In the genomic region with DNA sequence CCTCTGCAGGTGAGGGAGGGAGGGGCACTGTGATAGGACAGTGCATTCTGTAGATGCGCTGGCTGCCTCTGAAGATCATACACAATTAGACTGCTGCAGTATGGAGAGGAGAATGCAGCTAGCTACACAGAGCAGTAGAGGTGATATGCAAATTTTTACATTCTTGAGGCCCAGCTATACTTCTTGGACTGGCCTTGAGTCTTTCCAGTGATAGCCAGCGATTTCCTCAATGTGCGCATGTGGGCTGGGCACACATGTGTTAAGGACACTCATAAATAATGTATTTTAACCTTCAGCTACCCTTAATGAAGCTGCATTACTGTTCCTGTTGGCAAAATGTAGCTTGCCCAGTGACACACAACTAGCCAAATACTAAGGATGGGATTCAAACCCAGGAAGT, we compare ENCODE assay signal across 14 cellular contexts. TPM values are rescaled to one million over a fixed set of nuclear protein-coding genes. Genes with fewer than 3 reads are reported as not detected.
DNase-seq lines count a peak whose midpoint lies in the region; ATAC-seq and TF ChIP-seq lines count a peak whose summit lies in the region.
"Had no signal": no experiment of that assay in that cellular context is flagged by ENCODE, and none has a peak within 500 bp of the region (broad histone marks: within the 10 kb centered on the region; RNA-seq: fewer than 3 reads in every experiment).

No MANE protein-coding gene starts in this region.

- H3K4me3 Mint-ChIP-seq in H9 = no peak overlapping the region
- peak overlapping the region; percentile 70 for H3K4me3 Mint-ChIP-seq in activated T-helper 17 cell treated with anti-CD3 and anti-CD28 coated beads, Interleukin-2, amount 50 U/mL, for 72 hours
- no peak overlapping the region for H3K4me3 Mint-ChIP-seq in endothelial cell (ENCODE audit: unreplicated experiment)

- H2BK20ac ChIP-seq in H9 (ENCODE audit: low read depth, low read length, poor library complexity, severe bottlenecking) = no peak overlapping the region

- no peak overlapping the region for H3K9ac ChIP-seq in H9 (ENCODE audit: extremely low read depth, insufficient read length, low read length)
- H3K9ac ChIP-seq in skeletal muscle satellite cell (ENCODE audit: low read depth, low read length) = peak overlapping the region; percentile 82

- H3K9me3 Mint-ChIP-seq in H9 = no peaks in the 10 kb centered on the region
- no peaks in the 10 kb centered on the region for H3K9me3 Mint-ChIP-seq in activated T-helper 17 cell treated with anti-CD3 and anti-CD28 coated beads, Interleukin-2, amount 50 U/mL, for 72 hours
- no peaks in the 10 kb centered on the region for H3K9me3 Mint-ChIP-seq in endothelial cell (ENCODE audit: unreplicated experiment)

- no peaks in the 10 kb centered on the region for H3K79me2 ChIP-seq in H9 (ENCODE audit: insufficient read depth, low read length)

- no peak overlapping the region for H2BK120ac ChIP-seq in H9 (ENCODE audit: low read depth, low read length, poor library complexity, severe bottlenecking)

- no peaks in the 10 kb centered on the region for H4K20me1 ChIP-seq in H9 (ENCODE audit: control insufficient read depth, insufficient read depth, insufficient read length)

- no peak overlapping the region for H2AK5ac ChIP-seq in H9 (ENCODE audit: insufficient read length, low read length)

- no peak overlapping the region for H4K8ac ChIP-seq in H9 (replicated peaks; ENCODE audit: insufficient read length, low read depth, low read length)

- H3K27ac Mint-ChIP-seq in H9 = peak overlapping the region in 2 of 3 experiments; percentile 45 to 75; a peak in 2 of 7 replicates
- peak overlapping the region; percentile 94 for H3K27ac Mint-ChIP-seq in activated T-helper 17 cell treated with anti-CD3 and anti-CD28 coated beads, Interleukin-2, amount 50 U/mL, for 72 hours
- H3K27ac Mint-ChIP-seq in endothelial cell (ENCODE audit: unreplicated experiment) = no peak overlapping the region

- no CpG with 5 or more reads among the region's 3 CpGs for WGBS in H9 (ENCODE audit: extremely low coverage, insufficient read length, low lambda C conversion rate)

- no peak overlapping the region for H3K56ac ChIP-seq in H9 (ENCODE audit: insufficient read length, low read depth, low read length)

- H3K4me2 ChIP-seq in H9 (ENCODE audit: insufficient read depth, insufficient read length, low read length) (no peak overlapping the region), skeletal muscle satellite cell (ENCODE audit: low read length) (peak overlapping the region; percentile 42)

- H3K27me3 ChIP-seq in H9 (ENCODE audit: insufficient read depth, low read length) = no peaks in the 10 kb centered on the region
- no peaks in the 10 kb centered on the region for H3K27me3 ChIP-seq in skeletal muscle satellite cell (ENCODE audit: control insufficient read depth, insufficient read depth, low read length)

- no peak for TF ChIP-seq CTCF in H9 (conservative IDR thresholded peaks at IDR 0.05)
- TF ChIP-seq CTCF in fibroblast of the aortic adventitia (IDR thresholded peaks at IDR 0.05; ENCODE audit: insufficient read depth, low read length) = no peak
- no peak for TF ChIP-seq CTCF in endothelial cell (IDR thresholded peaks at IDR 0.05; ENCODE audit: unreplicated experiment)

- no peak overlapping the region for H4K5ac ChIP-seq in H9 (ENCODE audit: insufficient read length, low read depth, low read length)

- H3K4me1 Mint-ChIP-seq in H9 = no peaks in the 10 kb centered on the region
- peaks cover 52% of the 10 kb centered on the region for H3K4me1 Mint-ChIP-seq in activated T-helper 17 cell treated with anti-CD3 and anti-CD28 coated beads, Interleukin-2, amount 50 U/mL, for 72 hours
- H3K4me1 Mint-ChIP-seq in endothelial cell (ENCODE audit: unreplicated experiment) = no peaks in the 10 kb centered on the region

- H3K4me1 ChIP-seq in H9 (ENCODE audit: insufficient read depth, low read length) (no peaks in the 10 kb centered on the region), skeletal muscle satellite cell (ENCODE audit: control insufficient read depth, insufficient read depth, low read length) (peaks cover 69% of the 10 kb centered on the region)
- H3K4me1 ChIP-seq: HAP-1 had no signal

- H3K9me3 ChIP-seq in H9 (ENCODE audit: control insufficient read depth, low read depth, low read length) = no peaks in the 10 kb centered on the region
- no peaks in the 10 kb centered on the region for H3K9me3 ChIP-seq in skeletal muscle satellite cell (replicated peaks; ENCODE audit: low read length)
- H3K9me3 ChIP-seq: HAP-1 had no signal

- H3K36me3 ChIP-seq in skeletal muscle satellite cell (ENCODE audit: insufficient read depth, low read length) = peaks cover 47% of the 10 kb centered on the region

- H3K23ac ChIP-seq in H9 (ENCODE audit: insufficient read length, low read depth, low read length) = no peak overlapping the region

- no peak overlapping the region for H3T11ph ChIP-seq in H9 (ENCODE audit: low read length)

- no peaks in the 10 kb centered on the region for H3K23me2 ChIP-seq in H9 (ENCODE audit: insufficient read length, low read depth, low read length, poor library complexity, severe bottlenecking)

- H2AFZ ChIP-seq in H9 (ENCODE audit: low read length) = no peak overlapping the region

- H2BK15ac ChIP-seq in H9 (ENCODE audit: low read depth, low read length) = no peak overlapping the region

- H3K4me3 ChIP-seq in fibroblast of the aortic adventitia (ENCODE audit: low read depth, low read length) = no peak overlapping the region
- peak overlapping the region; percentile 37 for H3K4me3 ChIP-seq in skeletal muscle satellite cell (ENCODE audit: low read length)
- H3K4me3 ChIP-seq: HAP-1 had no signal

- DNase-seq in H9 (no peak), fibroblast of the aortic adventitia (ENCODE audit: low read depth) (peak; percentile 38), endothelial cell (ENCODE audit: low spot score) (no peak)
- DNase-seq in activated CD4-positive, CD25-positive, alpha-beta regulatory T cell (lab: John Stamatoyannopoulos, UW) = no peak
- DNase-seq: activated CD4-positive, alpha-beta T cell treated with anti-CD3 and anti-CD28 coated beads for 1 hour; amygdala; NCI-H345; nucleus accumbens; substantia nigra had no signal

- no peak overlapping the region for H2BK5ac ChIP-seq in H9 (ENCODE audit: insufficient read length, low read length)

- no peak overlapping the region for H4K91ac ChIP-seq in H9 (ENCODE audit: insufficient read length, low read depth, low read length)

- H2BK12ac ChIP-seq in H9 (ENCODE audit: insufficient read length, low read depth, low read length) = no peak overlapping the region

- H3K27me3 Mint-ChIP-seq in H9 (ENCODE audit: low read depth) (no peaks in the 10 kb centered on the region), endothelial cell (ENCODE audit: unreplicated experiment) (peaks cover 2% of the 10 kb centered on the region)
- H3K27me3 Mint-ChIP-seq in activated T-helper 17 cell treated with anti-CD3 and anti-CD28 coated beads, Interleukin-2, amount 50 U/mL, for 72 hours = no peaks in the 10 kb centered on the region

- no peaks in the 10 kb centered on the region for H3K79me1 ChIP-seq in H9 (ENCODE audit: insufficient read depth, low read depth, low read length, poor library complexity, severe bottlenecking)

- no peak overlapping the region for H3K18ac ChIP-seq in H9 (ENCODE audit: insufficient read length, low read depth, low read length)

- no peak for ATAC-seq in activated T-helper 17 cell treated with anti-CD3 and anti-CD28 coated beads, Interleukin-2, amount 50 U/mL, for 72 hours (replicated peaks)
- no peak for ATAC-seq in GM19463 (IDR thresholded peaks at IDR 0.05; ENCODE audit: unreplicated experiment)
- ATAC-seq in GM19452 (IDR thresholded peaks at IDR 0.05; ENCODE audit: unreplicated experiment) = no peak

- no peak overlapping the region for H3K14ac ChIP-seq in H9 (ENCODE audit: insufficient read depth, low read length)

- no peak overlapping the region for H3K27ac ChIP-seq in H9 (ENCODE audit: insufficient read length, low read depth, low read length)

- peaks cover 10 to 55% (median 46%) of the 10 kb centered on the region in 3 experiments; a peak in 5 of 7 replicates for H3K36me3 Mint-ChIP-seq in H9 (ENCODE audit: insufficient read depth in 1 of 3, low read depth in 3 of 3)
- peaks cover 100% of the 10 kb centered on the region for H3K36me3 Mint-ChIP-seq in activated T-helper 17 cell treated with anti-CD3 and anti-CD28 coated beads, Interleukin-2, amount 50 U/mL, for 72 hours (ENCODE audit: low read depth)
- peaks cover 44% of the 10 kb centered on the region for H3K36me3 Mint-ChIP-seq in endothelial cell (ENCODE audit: low read depth, unreplicated experiment)

- H3K4ac ChIP-seq in H9 (ENCODE audit: low read depth, low read length) = no peak overlapping the region

RNA-seq across cellular contexts. Expression of gene TTPAL, which starts 19.0 kb away (rescaled TPM):
- total RNA-seq in H9 (2021) = 19.5 and 21.1 TPM in 2 replicates
- total RNA-seq in activated T-helper 17 cell treated with anti-CD3 and anti-CD28 coated beads, Interleukin-2, amount 50 U/mL, for 72 hours = 10 to 100 TPM; 15.5 to 23.0 TPM
- total RNA-seq in fibroblast of the aortic adventitia (ENCODE audit: low replicate concordance) = 11.1 and 18.0 TPM in 2 replicates
- total RNA-seq in skeletal muscle satellite cell (2012; rRNA removed) = 26.2 and 28.4 TPM in 2 replicates
- 10.3 TPM for total RNA-seq in endothelial cell (ENCODE audit: unreplicated experiment)

RNA-seq across cellular contexts. Expression of gene SERINC3, which starts 27.2 kb away (rescaled TPM):
- total RNA-seq in H9 (2021) (39.9 and 41.5 TPM in 2 replicates), fibroblast of the aortic adventitia (ENCODE audit: low replicate concordance) (113 and 160 TPM in 2 replicates), endothelial cell (ENCODE audit: unreplicated experiment) (82.8 TPM)
- total RNA-seq in activated T-helper 17 cell treated with anti-CD3 and anti-CD28 coated beads, Interleukin-2, amount 50 U/mL, for 72 hours = 10 to 100 TPM; 68.7 to 86.8 TPM
- 88.7 and 94.8 TPM in 2 replicates for total RNA-seq in skeletal muscle satellite cell (2012; rRNA removed)
